Comparison of ENCODE assay signal across 1 cellular context in genomic region chr19:49614096-49614857, GRCh38.
TF ChIP-seq lines count a peak whose summit lies in the region.

No MANE protein-coding gene starts in this region.

TF ChIP-seq in endothelial cell of umbilical vein, 7 proteins besides CTCF, POLR2A, EP300 and RAD21:
- TF ChIP-seq EZH2 (IDR thresholded peaks at IDR 0.05; ENCODE audit: borderline replicate concordance, low read depth, low read length, severe bottlenecking), result no peak
- peak; percentile 81 for TF ChIP-seq JUN (IDR thresholded peaks at IDR 0.05; ENCODE audit: borderline replicate concordance, insufficient read depth, insufficient read length, low read depth)
- no peak for TF ChIP-seq MYC (IDR thresholded peaks at IDR 0.05; ENCODE audit: low read depth, low read length)
- no peak for TF ChIP-seq GATA2 (IDR thresholded peaks at IDR 0.05; ENCODE audit: insufficient read depth, insufficient read length, low read depth, low read length)
- peak; percentile 95 for TF ChIP-seq FOS (IDR thresholded peaks at IDR 0.05; ENCODE audit: borderline replicate concordance, insufficient read depth, low read length)
- TF ChIP-seq, protein P1, sequence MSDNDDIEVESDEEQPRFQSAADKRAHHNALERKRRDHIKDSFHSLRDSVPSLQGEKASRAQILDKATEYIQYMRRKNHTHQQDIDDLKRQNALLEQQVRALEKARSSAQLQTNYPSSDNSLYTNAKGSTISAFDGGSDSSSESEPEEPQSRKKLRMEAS (IDR thresholded peaks at IDR 0.05; ENCODE audit: insufficient read depth, insufficient read length), result no peak
- peak; percentile 76 for TF ChIP-seq POLR2AphosphoS5 (IDR thresholded peaks at IDR 0.05; ENCODE audit: insufficient read depth, low read depth, low read length)
